21 cellular contexts compared by ENCODE assay signal in genomic region chr2:54901224-54901986, GRCh38.
"Had no signal": no experiment of that assay in that cellular context is flagged by ENCODE, and none has a peak within 500 bp of the region (broad histone marks: within the 10 kb centered on the region; RNA-seq: fewer than 3 reads in every experiment).

No MANE protein-coding gene starts in this region.

- H3K36me3 ChIP-seq: colonic mucosa, esophagus squamous epithelium, left lung, pancreas, sigmoid colon had no signal

- H3K36me3 Mint-ChIP-seq: naive B cell had no signal

- FAIRE-seq: pancreas had no signal

- DNase-seq: cerebellar nuclear complex; colonic mucosa; dermis blood vessel endothelial cell; esophagus squamous epithelium; foreskin fibroblast; head of caudate nucleus; hippocampal formation; left lung; mesenchymal stem cell; midbrain; naive B cell; occipital lobe; pancreas; sigmoid colon; stimulated activated CD4-positive, alpha-beta T cell treated with anti-CD3 and anti-CD28 coated beads, Interleukin-2, amount 100 ng/mL, for 48 hours; stimulated activated naive CD4-positive, alpha-beta T cell treated with Interleukin-2 at 50 U/mL for 16 hours; trophoblast cell had no signal

- H3K27me3 ChIP-seq: colonic mucosa, esophagus squamous epithelium, left lung, pancreas, sigmoid colon had no signal

- ATAC-seq: left lung, pancreas had no signal

- H3K9me3 ChIP-seq: colonic mucosa, esophagus squamous epithelium, left lung, pancreas, sigmoid colon had no signal

- H3K27ac ChIP-seq: colonic mucosa, esophagus squamous epithelium, left lung, pancreas, sigmoid colon had no signal

- H3K4me1 ChIP-seq: colonic mucosa, pancreas, sigmoid colon had no signal

- H3K4me2 ChIP-seq: smooth muscle cell had no signal

- H3K4me3 Mint-ChIP-seq: naive B cell, nephron had no signal

- H3K27ac Mint-ChIP-seq: nephron, progenitor cell of endocrine pancreas had no signal

- H3K4me3 ChIP-seq: colonic mucosa, esophagus squamous epithelium, left lung, lung, pancreas, sigmoid colon, smooth muscle cell had no signal

- H3K4me1 Mint-ChIP-seq: naive B cell had no signal

- H3K27me3 Mint-ChIP-seq: naive B cell, progenitor cell of endocrine pancreas had no signal

- H3K9me3 Mint-ChIP-seq: naive B cell, nephron had no signal
